8 cellular contexts compared by ENCODE assay signal in genomic region chr11:67382481-67383136, GRCh38. TPM values are rescaled to one million over a fixed set of nuclear protein-coding genes. Genes with fewer than 3 reads are reported as not detected.
DNase-seq lines count a peak whose midpoint lies in the region; ATAC-seq and TF ChIP-seq lines count a peak whose summit lies in the region.

No MANE protein-coding gene starts in this region.

- H3K27ac ChIP-seq in Peyer's patch: peak overlapping the region in 1 of 4 donors; percentile 7
- no peak overlapping the region for H3K27ac ChIP-seq in fibroblast of lung (ENCODE audit: insufficient read depth, low read length)
- no peak overlapping the region for H3K27ac ChIP-seq in neural progenitor cell
- no peak overlapping the region for H3K27ac ChIP-seq in substantia nigra (ENCODE audit: low read depth, low read length, poor library complexity, severe bottlenecking)

- no peak overlapping the region for H3K4me3 Mint-ChIP-seq in activated T-cell treated with anti-CD3 and anti-CD28 coated beads, Interleukin-2, amount 50 U/mL, for 72 hours
- no peak overlapping the region for H3K4me3 Mint-ChIP-seq in neural progenitor cell

- no peak overlapping the region for H3K27ac Mint-ChIP-seq in activated T-cell treated with anti-CD3 and anti-CD28 coated beads, Interleukin-2, amount 50 U/mL, for 72 hours
- H3K27ac Mint-ChIP-seq in neural progenitor cell: no peak overlapping the region

- H3K27me3 Mint-ChIP-seq in activated T-cell treated with anti-CD3 and anti-CD28 coated beads, Interleukin-2, amount 50 U/mL, for 72 hours (ENCODE audit: low read depth): peaks cover 6% of the 10 kb centered on the region
- H3K27me3 Mint-ChIP-seq in neural progenitor cell (ENCODE audit: insufficient read depth, low read depth): peaks cover 2% of the 10 kb centered on the region

- H2AFZ ChIP-seq in fibroblast of lung (ENCODE audit: low read length) (no peak overlapping the region), neural progenitor cell (replicated peaks) (no peak overlapping the region)

- TF ChIP-seq POLR2A in Peyer's patch (IDR thresholded peaks at IDR 0.05): peak in 1 of 2 donors; percentile 12

- ATAC-seq in activated T-cell treated with anti-CD3 and anti-CD28 coated beads, Interleukin-2, amount 50 U/mL, for 72 hours (replicated peaks in 1 of 2): peak; percentile 92 to 93
- no peak for ATAC-seq in HG03095 (IDR thresholded peaks at IDR 0.05; ENCODE audit: unreplicated experiment)

- no peaks in the 10 kb centered on the region for H3K9me3 ChIP-seq in Peyer's patch
- H3K9me3 ChIP-seq in fibroblast of lung (ENCODE audit: control insufficient read depth, insufficient read depth, low read depth, low read length): no peaks in the 10 kb centered on the region
- no peaks in the 10 kb centered on the region for H3K9me3 ChIP-seq in neural progenitor cell (ENCODE audit: low read depth)

- H3K27me3 ChIP-seq in GM06990 (replicated peaks; ENCODE audit: control insufficient read depth, insufficient read depth, low read length) (no peaks in the 10 kb centered on the region), Peyer's patch (no peaks in the 10 kb centered on the region), fibroblast of lung (ENCODE audit: control insufficient read depth, insufficient read depth, low read length) (no peaks in the 10 kb centered on the region), neural progenitor cell (peaks cover 16% of the 10 kb centered on the region)

- H3K36me3 Mint-ChIP-seq in activated T-cell treated with anti-CD3 and anti-CD28 coated beads, Interleukin-2, amount 50 U/mL, for 72 hours (ENCODE audit: insufficient read depth in 2 of 2): no peaks in the 10 kb centered on the region
- no peaks in the 10 kb centered on the region for H3K36me3 Mint-ChIP-seq in neural progenitor cell

- no peaks in the 10 kb centered on the region for H3K79me2 ChIP-seq in fibroblast of lung (ENCODE audit: control insufficient read depth, insufficient read depth, low read length)
- no peaks in the 10 kb centered on the region for H3K79me2 ChIP-seq in neural progenitor cell (ENCODE audit: low read depth)

- H3K9ac ChIP-seq in fibroblast of lung (ENCODE audit: insufficient read depth, low read length) (no peak overlapping the region), neural progenitor cell (no peak overlapping the region)

- peaks cover 16% of the 10 kb centered on the region for H3K4me1 Mint-ChIP-seq in activated T-cell treated with anti-CD3 and anti-CD28 coated beads, Interleukin-2, amount 50 U/mL, for 72 hours (ENCODE audit: low read depth)
- H3K4me1 Mint-ChIP-seq in neural progenitor cell: peaks cover 10% of the 10 kb centered on the region

- H4K20me1 ChIP-seq in fibroblast of lung (ENCODE audit: control insufficient read depth, extremely low read depth, insufficient read depth, low read length): no peaks in the 10 kb centered on the region
- no peaks in the 10 kb centered on the region for H4K20me1 ChIP-seq in neural progenitor cell (ENCODE audit: low read depth)

- DNase-seq in GM06990 (ENCODE audit: extremely low read depth, insufficient read length) (peak; percentile 73), HuH-7 (ENCODE audit: low spot score) (peak; percentile 99), Peyer's patch (peak; percentile 82 to 94 (median 89)), fibroblast of lung (ENCODE audit: low read depth in 2 of 2) (peak; percentile 57 to 75), neural progenitor cell (ENCODE audit: low spot score) (peak; percentile 85), substantia nigra (lab: John Stamatoyannopoulos, UW) (peak in 47 of 49 donors; percentile 23 to 85 (median 66))
- peak; percentile 81 to 87 for DNase-seq in activated T-cell treated with anti-CD3 and anti-CD28 coated beads, Interleukin-2, amount 50 U/mL, for 72 hours

- no peaks in the 10 kb centered on the region for H3K36me3 ChIP-seq in GM06990 (ENCODE audit: control insufficient read depth, insufficient read depth, low read length)
- no peaks in the 10 kb centered on the region for H3K36me3 ChIP-seq in Peyer's patch
- H3K36me3 ChIP-seq in fibroblast of lung (ENCODE audit: control insufficient read depth, insufficient read depth, low read length): no peaks in the 10 kb centered on the region
- H3K36me3 ChIP-seq in neural progenitor cell: no peaks in the 10 kb centered on the region

- no peaks in the 10 kb centered on the region for H3F3A ChIP-seq in neural progenitor cell (ENCODE audit: low read depth)

- H3K4me2 ChIP-seq in fibroblast of lung (ENCODE audit: extremely low read depth, insufficient read depth, low read length) (no peak overlapping the region), neural progenitor cell (no peak overlapping the region)

- TF ChIP-seq CTCF in GM06990 (IDR thresholded peaks at IDR 0.05; ENCODE audit: insufficient read depth, low read length, poor library complexity, severe bottlenecking) (peak; percentile 97), Peyer's patch (IDR thresholded peaks at IDR 0.05) (peak; percentile 95 to 98 (median 98)), fibroblast of lung (conservative IDR thresholded peaks at IDR 0.05 in 1 of 2, IDR thresholded peaks at IDR 0.05 in 1 of 2; ENCODE audit: low read depth in 1 of 2, low read length in 2 of 2) (peak; percentile 99), neural progenitor cell (IDR thresholded peaks at IDR 0.05) (peak; percentile 98)

- no peaks in the 10 kb centered on the region for H3K9me3 Mint-ChIP-seq in activated T-cell treated with anti-CD3 and anti-CD28 coated beads, Interleukin-2, amount 50 U/mL, for 72 hours
- no peaks in the 10 kb centered on the region for H3K9me3 Mint-ChIP-seq in neural progenitor cell

- H3K4me3 ChIP-seq in GM06990 (replicated peaks; ENCODE audit: low read depth, low read length) (no peak overlapping the region), Peyer's patch (no peak overlapping the region), fibroblast of lung (replicated peaks in 1 of 4; ENCODE audit: control extremely low read depth in 1 of 4, insufficient read depth in 1 of 4, low read depth in 3 of 4, low read length in 4 of 4) (no peak overlapping the region), neural progenitor cell (no peak overlapping the region)

- H3K4me1 ChIP-seq in Peyer's patch (peaks cover 0 to 10% (median 7%) of the 10 kb centered on the region in 4 donors), fibroblast of lung (ENCODE audit: control insufficient read depth, extremely low read depth, insufficient read depth, low read length) (peaks cover 10% of the 10 kb centered on the region), neural progenitor cell (no peaks in the 10 kb centered on the region)

RNA-seq across cellular contexts. Expression of gene RAD9A, which starts 9.2 kb away (rescaled TPM):
- total RNA-seq in Peyer's patch (10 to 100 TPM; 37.0 to 73.4 (median 61.6) TPM), fibroblast of lung (3.8 and 6.4 TPM in 2 replicates), neural progenitor cell (ENCODE audit: low replicate concordance) (10.4 and 37.5 TPM in 2 replicates)
- total RNA-seq in activated T-cell treated with anti-CD3 and anti-CD28 coated beads, Interleukin-2, amount 50 U/mL, for 72 hours: 10 to 100 TPM; 36.7 to 41.2 TPM
- 3.5 and 5.9 TPM in 2 replicates for polyA plus RNA-seq in fibroblast of lung
- 5.5 and 9.3 TPM in 2 replicates for polyA plus RNA-seq in fibroblast of lung (2012)
- polyA minus RNA-seq in fibroblast of lung (ENCODE audit: low replicate concordance): 5.2 and 6.4 TPM in 2 replicates

RNA-seq across cellular contexts. Expression of gene CLCF1, which starts 9.2 kb away (rescaled TPM):
- total RNA-seq in Peyer's patch (10 to 100 TPM in 2 of 4 donors, 1 to 10 TPM in 2; 1.2 to 14.9 (median 7.5) TPM), fibroblast of lung (2.3 and 3.6 TPM in 2 replicates), neural progenitor cell (ENCODE audit: low replicate concordance) (2.0 and 3.7 TPM in 2 replicates)
- total RNA-seq in activated T-cell treated with anti-CD3 and anti-CD28 coated beads, Interleukin-2, amount 50 U/mL, for 72 hours: under 1 TPM; 0.22 to 0.93 TPM
- polyA plus RNA-seq in fibroblast of lung: 6.0 and 6.5 TPM in 2 replicates
- polyA plus RNA-seq in fibroblast of lung (2012): 5.9 and 6.7 TPM in 2 replicates
- polyA minus RNA-seq in fibroblast of lung (ENCODE audit: low replicate concordance): 10.7 and 14.4 TPM in 2 replicates

RNA-seq across cellular contexts. Expression of gene PPP1CA, which starts 19.0 kb away (rescaled TPM):
- total RNA-seq in Peyer's patch (100 to 1,000 TPM; 156 to 213 (median 177) TPM), fibroblast of lung (90.7 and 104 TPM in 2 replicates), neural progenitor cell (ENCODE audit: low replicate concordance) (102 and 189 TPM in 2 replicates)
- 100 to 1,000 TPM; 211 to 244 TPM for total RNA-seq in activated T-cell treated with anti-CD3 and anti-CD28 coated beads, Interleukin-2, amount 50 U/mL, for 72 hours
- 135 and 218 TPM in 2 replicates for polyA plus RNA-seq in fibroblast of lung
- 147 and 213 TPM in 2 replicates for polyA plus RNA-seq in fibroblast of lung (2012)
- 287 and 410 TPM in 2 replicates for polyA minus RNA-seq in fibroblast of lung (ENCODE audit: low replicate concordance)

RNA-seq across cellular contexts. Expression of gene TBC1D10C, which starts 21.3 kb away (rescaled TPM):
- total RNA-seq in Peyer's patch (10 to 100 TPM in 2 of 4 donors, 1 to 10 TPM in 2; 5.6 to 53.6 (median 9.3) TPM), fibroblast of lung (not detected in 2 replicates), neural progenitor cell (ENCODE audit: low replicate concordance) (0.15 and 1.1 TPM in 2 replicates)
- total RNA-seq in activated T-cell treated with anti-CD3 and anti-CD28 coated beads, Interleukin-2, amount 50 U/mL, for 72 hours: 100 to 1,000 TPM in 1 of 2 donors, 10 to 100 TPM in 1; 93.3 to 120 TPM
- 0.05 TPM in 1 of 2 replicates, not detected in the other for polyA plus RNA-seq in fibroblast of lung
- 0.10 TPM in 1 of 2 replicates, not detected in the other for polyA plus RNA-seq in fibroblast of lung (2012)
- not detected in 2 replicates for polyA minus RNA-seq in fibroblast of lung (ENCODE audit: low replicate concordance)

RNA-seq across cellular contexts. Expression of gene POLD4, which starts 29.3 kb away (rescaled TPM):
- total RNA-seq in Peyer's patch: 100 to 1,000 TPM in 3 of 4 donors, 10 to 100 TPM in 1; 74.3 to 329 (median 272) TPM
- total RNA-seq in activated T-cell treated with anti-CD3 and anti-CD28 coated beads, Interleukin-2, amount 50 U/mL, for 72 hours: 10 to 100 TPM; 68.5 to 74.1 TPM
- total RNA-seq in fibroblast of lung: 28.5 and 32.4 TPM in 2 replicates
- 33.3 and 36.3 TPM in 2 replicates for polyA plus RNA-seq in fibroblast of lung
- 81.4 and 86.9 TPM in 2 replicates for polyA plus RNA-seq in fibroblast of lung (2012)
- 12.6 and 12.9 TPM in 2 replicates for polyA minus RNA-seq in fibroblast of lung (ENCODE audit: low replicate concordance)
- 1.1 and 17.8 TPM in 2 replicates for total RNA-seq in neural progenitor cell (ENCODE audit: low replicate concordance)
